18 cellular contexts compared by ENCODE assay signal in genomic region chr18:3919396-3920061, GRCh38.
DNase-seq lines count a peak whose midpoint lies in the region; ATAC-seq, FAIRE-seq and TF ChIP-seq lines count a peak whose summit lies in the region.
"Had no signal": no experiment of that assay in that cellular context is flagged by ENCODE, and none has a peak within 500 bp of the region (broad histone marks: within the 10 kb centered on the region; RNA-seq: fewer than 3 reads in every experiment).

No MANE protein-coding gene starts in this region.

- BruUV-seq in IMR-90 (replicated peaks; lab: Mats Ljungman, UMichigan) (no TSS peak), OCI-LY7 (replicated peaks; lab: Mats Ljungman, UMichigan) (no TSS peak)

- H3K4me2 ChIP-seq in IMR-90 (ENCODE audit: low read depth, low read length) (no peak overlapping the region), OCI-LY7 (ENCODE audit: low read length) (no peak overlapping the region), keratinocyte (ENCODE audit: control insufficient read depth, extremely low read depth, insufficient read depth, low read depth, low read length) (peak overlapping the region; percentile 6)

- H3K36me3 ChIP-seq in IMR-90 (ENCODE audit: control insufficient read depth, insufficient read depth, low read length) (no peaks in the 10 kb centered on the region), OCI-LY7 (ENCODE audit: insufficient read depth, low read length) (no peaks in the 10 kb centered on the region; the same call in 1 of the 2 replicates), heart left ventricle (no peaks in the 10 kb centered on the region), keratinocyte (ENCODE audit: control insufficient read depth in 2 of 2, extremely low read depth in 1 of 2, insufficient read depth in 2 of 2, low read length in 2 of 2) (no peaks in the 10 kb centered on the region)
- H3K36me3 ChIP-seq: BE2C had no signal

- whole genome bisulfite sequencing in IMR-90 (ENCODE audit: extremely low coverage in 2 of 2, insufficient read length in 1 of 2), 2 experiments, result no CpG with 5 or more reads among the region's 2 CpGs
- 70 to 77% (median 74%) methylated on average over 2 of the region's 2 CpGs for WGBS in heart left ventricle, 4 donors

- POLR2A ChIA-PET in IMR-90 (lab: Charles Lee; ENCODE audit: unreplicated experiment) (no interaction called here), OCI-LY7 (lab: Charles Lee) (interaction anchor here (0.7 to 1.7 kb wide), 6 partner anchors 13 to 468 kb away, joined by 3 to 7 read pairs (median 5); no protein-coding TSS in a partner anchor)
- POLR2A ChIA-PET in CD4-positive, alpha-beta T cell (lab: Charles Lee), result no interaction called here

- DNase-seq in IMR-90, result no peak
- no peak for DNase-seq in OCI-LY7 (ENCODE audit: low spot score)
- no peak for DNase-seq in heart left ventricle
- DNase-seq in keratinocyte (ENCODE audit: low read depth, low spot score), result no peak
- no peak for DNase-seq in CD4-positive, alpha-beta T cell
- DNase-seq in D721Med (ENCODE audit: insufficient read length, low spot score), result no peak
- no peak for DNase-seq in activated T-helper 1 cell treated with anti-CD3 and anti-CD28 coated beads, Interleukin-12 subunit alpha, Interleukin-12 subunit beta, Interleukin-2, Interleukin-4 antibody, amounts not matched to agents 30 ng/mL and 10 ng/mL and 1 ng/mL, durations not matched to agents 14 hours and 24 hours and 36 hours (ENCODE audit: low spot score)
- DNase-seq: BE2C; Caco-2; CD8-positive, alpha-beta T cell; DMS53; GF-D8; GOT3; H9 had no signal

- TF ChIP-seq CTCF in IMR-90 (conservative IDR thresholded peaks at IDR 0.05; ENCODE audit: low read depth, low read length) (no peak), OCI-LY7 (conservative IDR thresholded peaks at IDR 0.05; ENCODE audit: low read length) (no peak), heart left ventricle (IDR thresholded peaks at IDR 0.05) (no peak), keratinocyte (optimal IDR thresholded peaks at IDR 0.05 in 1 of 3, IDR thresholded peaks at IDR 0.05 in 1 of 3, conservative IDR thresholded peaks at IDR 0.05 in 1 of 3; ENCODE audit: extremely low read depth in 1 of 3, insufficient read depth in 2 of 3, low read length in 3 of 3) (no peak), D721Med (IDR thresholded peaks at IDR 0.05; ENCODE audit: insufficient read depth, missing control alignments) (no peak)
- TF ChIP-seq CTCF in CD4-positive, alpha-beta T cell (IDR thresholded peaks at IDR 0.05), result no peak

- H3K56ac ChIP-seq in IMR-90 (ENCODE audit: extremely low read depth, insufficient read depth, low read length), result no peak overlapping the region

- H3K36me3 Mint-ChIP-seq in CD4-positive, alpha-beta T cell (ENCODE audit: low read depth), result no peaks in the 10 kb centered on the region
- no peaks in the 10 kb centered on the region for H3K36me3 Mint-ChIP-seq in activated T-helper 1 cell treated with anti-CD3 and anti-CD28 coated beads, Interleukin-12 subunit alpha, Interleukin-12 subunit beta, Interleukin-2, Interleukin-4 antibody, amounts not matched to agents 30 ng/mL and 10 ng/mL and 1 ng/mL, durations not matched to agents 14 hours and 24 hours and 36 hours (ENCODE audit: low read depth)
- H3K36me3 Mint-ChIP-seq: CD8-positive, alpha-beta T cell had no signal

- TF ChIP-seq RAD21 in IMR-90 (IDR thresholded peaks at IDR 0.05; ENCODE audit: low read length), result no peak

- TF ChIP-seq POLR2A in IMR-90 (IDR thresholded peaks at IDR 0.05; ENCODE audit: low read depth, low read length), result no peak
- TF ChIP-seq POLR2A in heart left ventricle (IDR thresholded peaks at IDR 0.05), result no peak

- H3K27ac Mint-ChIP-seq in CD4-positive, alpha-beta T cell, result no peak overlapping the region
- no peak overlapping the region for H3K27ac Mint-ChIP-seq in activated T-helper 1 cell treated with anti-CD3 and anti-CD28 coated beads, Interleukin-12 subunit alpha, Interleukin-12 subunit beta, Interleukin-2, Interleukin-4 antibody, amounts not matched to agents 30 ng/mL and 10 ng/mL and 1 ng/mL, durations not matched to agents 14 hours and 24 hours and 36 hours
- H3K27ac Mint-ChIP-seq: CD8-positive, alpha-beta T cell; H9 had no signal

- no peaks in the 10 kb centered on the region for H4K20me1 ChIP-seq in IMR-90 (ENCODE audit: insufficient read depth, low read length)
- no peaks in the 10 kb centered on the region for H4K20me1 ChIP-seq in OCI-LY7 (ENCODE audit: insufficient read depth, low read length)
- no peaks in the 10 kb centered on the region for H4K20me1 ChIP-seq in keratinocyte (ENCODE audit: control insufficient read depth, extremely low read depth, insufficient read depth, low read length)

- intact Hi-C loops in IMR-90 (cut with micrococcal nuclease), result no loop called here
- intact Hi-C loops in OCI-LY7 (cut with micrococcal nuclease; ENCODE audit: unreplicated experiment), result loop anchor here (10.0 kb wide), 2 partner anchors 335 to 1375 kb away; partner anchors contain the start of gene ZBTB14
- intact Hi-C loops in heart left ventricle (cut with DNase I), result loop anchor here in 4 of 10 donors (2.0 to 5.0 kb wide), 3 partner anchors 21 to 48 kb away; no protein-coding TSS in a partner anchor
- intact Hi-C loops in CD4-positive, alpha-beta T cell (cut with DNase I, micrococcal nuclease), result no loop called here
- intact Hi-C loops in activated T-helper 1 cell treated with anti-CD3 and anti-CD28 coated beads, Interleukin-12 subunit alpha, Interleukin-12 subunit beta, Interleukin-2, Interleukin-4 antibody, amounts not matched to agents 30 ng/mL and 10 ng/mL and 1 ng/mL, durations not matched to agents 14 hours and 24 hours and 36 hours (cut with micrococcal nuclease), result no loop called here

- H2BK15ac ChIP-seq in IMR-90 (ENCODE audit: low read depth, low read length), result no peak overlapping the region

- H4K91ac ChIP-seq in IMR-90 (ENCODE audit: insufficient read depth, low read depth, low read length), result peak overlapping the region; percentile 50

- no peak overlapping the region; the same call in 1 of the 2 replicates for H2BK20ac ChIP-seq in IMR-90 (ENCODE audit: low read depth, low read length)

- H3K4ac ChIP-seq in IMR-90 (ENCODE audit: low read depth, low read length), result no peak overlapping the region

- H3K9me3 Mint-ChIP-seq in CD4-positive, alpha-beta T cell, result no peaks in the 10 kb centered on the region
- H3K9me3 Mint-ChIP-seq in activated T-helper 1 cell treated with anti-CD3 and anti-CD28 coated beads, Interleukin-12 subunit alpha, Interleukin-12 subunit beta, Interleukin-2, Interleukin-4 antibody, amounts not matched to agents 30 ng/mL and 10 ng/mL and 1 ng/mL, durations not matched to agents 14 hours and 24 hours and 36 hours, result no peaks in the 10 kb centered on the region
- H3K9me3 Mint-ChIP-seq: CD8-positive, alpha-beta T cell; H9 had no signal

- in situ Hi-C loops in IMR-90 (cut with MboI; ENCODE audit: low sequenced_read_pairs), result no loop called here

- peaks cover 14% of the 10 kb centered on the region for H3K27me3 Mint-ChIP-seq in CD4-positive, alpha-beta T cell
- H3K27me3 Mint-ChIP-seq in activated T-helper 1 cell treated with anti-CD3 and anti-CD28 coated beads, Interleukin-12 subunit alpha, Interleukin-12 subunit beta, Interleukin-2, Interleukin-4 antibody, amounts not matched to agents 30 ng/mL and 10 ng/mL and 1 ng/mL, durations not matched to agents 14 hours and 24 hours and 36 hours (ENCODE audit: insufficient read depth), result no peaks in the 10 kb centered on the region

- no peak overlapping the region for H3K14ac ChIP-seq in IMR-90 (replicated peaks; ENCODE audit: low read depth, low read length)

- no peak overlapping the region for H3K9ac ChIP-seq in IMR-90 (ENCODE audit: low read depth, low read length)
- H3K9ac ChIP-seq in keratinocyte (ENCODE audit: control insufficient read depth, extremely low read depth, insufficient read depth, low read length), result no peak overlapping the region

- peak overlapping the region; percentile 58 for H3K18ac ChIP-seq in IMR-90 (ENCODE audit: low read depth, low read length)

- no peaks in the 10 kb centered on the region for H3K4me1 Mint-ChIP-seq in CD4-positive, alpha-beta T cell (ENCODE audit: low read depth)
- H3K4me1 Mint-ChIP-seq in activated T-helper 1 cell treated with anti-CD3 and anti-CD28 coated beads, Interleukin-12 subunit alpha, Interleukin-12 subunit beta, Interleukin-2, Interleukin-4 antibody, amounts not matched to agents 30 ng/mL and 10 ng/mL and 1 ng/mL, durations not matched to agents 14 hours and 24 hours and 36 hours (ENCODE audit: low read depth), result no peaks in the 10 kb centered on the region

- no peak overlapping the region for H2AK9ac ChIP-seq in IMR-90 (replicated peaks; ENCODE audit: low read depth, low read length, poor library complexity)

- peaks cover 4% of the 10 kb centered on the region for H3K27me3 ChIP-seq in IMR-90 (ENCODE audit: control insufficient read depth, insufficient read depth, low read length)
- H3K27me3 ChIP-seq in heart left ventricle, result no peaks in the 10 kb centered on the region
- H3K27me3 ChIP-seq in keratinocyte (ENCODE audit: control insufficient read depth, extremely low read depth, insufficient read depth, low read length), result no peaks in the 10 kb centered on the region
- H3K27me3 ChIP-seq in CD4-positive, alpha-beta T cell (ENCODE audit: control insufficient read depth, insufficient read depth, low read length), result no peaks in the 10 kb centered on the region
- H3K27me3 ChIP-seq: BE2C had no signal

- H3K9me3 ChIP-seq in IMR-90 (ENCODE audit: control insufficient read depth, insufficient read depth, low read length) (no peaks in the 10 kb centered on the region), OCI-LY7 (ENCODE audit: low read length) (no peaks in the 10 kb centered on the region), heart left ventricle (no peaks in the 10 kb centered on the region), keratinocyte (ENCODE audit: control insufficient read depth, low read depth, low read length) (no peaks in the 10 kb centered on the region)
- no peaks in the 10 kb centered on the region for H3K9me3 ChIP-seq in CD4-positive, alpha-beta T cell (ENCODE audit: control insufficient read depth, low read length)
- H3K9me3 ChIP-seq: BE2C, Caco-2 had no signal

- H4K5ac ChIP-seq in IMR-90 (ENCODE audit: low read depth, low read length), result peak overlapping the region; percentile 57; the same call in 1 of the 2 replicates

- H3K79me2 ChIP-seq in OCI-LY7 (ENCODE audit: insufficient read depth, low read depth, low read length) (no peaks in the 10 kb centered on the region), keratinocyte (ENCODE audit: control insufficient read depth, insufficient read depth, low read length) (no peaks in the 10 kb centered on the region)

- H2AK5ac ChIP-seq in IMR-90 (ENCODE audit: low read depth, low read length), result no peak overlapping the region

- no peak overlapping the region for H4K8ac ChIP-seq in IMR-90 (ENCODE audit: low read depth in 2 of 2, low read length in 2 of 2)

- H3K27ac ChIP-seq in IMR-90 (ENCODE audit: insufficient read depth, low read length) (no peak overlapping the region), OCI-LY7 (ENCODE audit: low read depth, low read length, poor library complexity, severe bottlenecking) (no peak overlapping the region), heart left ventricle (peak overlapping the region in 2 of 12 donors; percentile 14 to 29), keratinocyte (ENCODE audit: control insufficient read depth, insufficient read depth, low read length) (no peak overlapping the region)
- no peak overlapping the region for H3K27ac ChIP-seq in CD4-positive, alpha-beta T cell (ENCODE audit: low read depth, low read length)
- H3K27ac ChIP-seq: C4-2B, HL-60 had no signal

- peaks cover 10% of the 10 kb centered on the region for H3K4me1 ChIP-seq in IMR-90 (ENCODE audit: control insufficient read depth, insufficient read depth, low read length)
- peaks cover 57% of the 10 kb centered on the region for H3K4me1 ChIP-seq in OCI-LY7 (ENCODE audit: insufficient read depth, low read length, poor library complexity, severe bottlenecking)
- peaks cover 0 to 49% (median 9%) of the 10 kb centered on the region in 12 donors for H3K4me1 ChIP-seq in heart left ventricle
- H3K4me1 ChIP-seq in keratinocyte (ENCODE audit: control insufficient read depth, extremely low read depth, insufficient read depth, low read length), result peaks cover 21% of the 10 kb centered on the region
- H3K4me1 ChIP-seq: BE2C, Caco-2 had no signal

- peaks cover 2% of the 10 kb centered on the region; the same call in 1 of the 2 replicates for H3K9me1 ChIP-seq in IMR-90 (ENCODE audit: insufficient read depth, low read length)
- no peaks in the 10 kb centered on the region for H3K9me1 ChIP-seq in keratinocyte (ENCODE audit: control insufficient read depth, extremely low read depth, insufficient read depth, low read length)

- FAIRE-seq in keratinocyte (lab: Jason Lieb, UNC) (peak; percentile 82), D721Med (lab: Jason Lieb, UNC) (no peak)
- FAIRE-seq: A204.1, GM19239 had no signal

- H3K23ac ChIP-seq in IMR-90 (ENCODE audit: low read depth, low read length), result no peak overlapping the region

- H2BK5ac ChIP-seq in IMR-90 (ENCODE audit: low read depth, low read length, poor library complexity, severe bottlenecking), result no peak overlapping the region

- H2AFZ ChIP-seq in IMR-90 (replicated peaks; ENCODE audit: low read length, poor library complexity) (no peak overlapping the region), OCI-LY7 (ENCODE audit: low read length) (peak overlapping the region; percentile 35; the same call in 1 of the 2 replicates), keratinocyte (ENCODE audit: control insufficient read depth, low read length) (peak overlapping the region; percentile 6)

- no peak overlapping the region for H3K4me3 Mint-ChIP-seq in CD4-positive, alpha-beta T cell
- no peak overlapping the region for H3K4me3 Mint-ChIP-seq in activated T-helper 1 cell treated with anti-CD3 and anti-CD28 coated beads, Interleukin-12 subunit alpha, Interleukin-12 subunit beta, Interleukin-2, Interleukin-4 antibody, amounts not matched to agents 30 ng/mL and 10 ng/mL and 1 ng/mL, durations not matched to agents 14 hours and 24 hours and 36 hours
- H3K4me3 Mint-ChIP-seq: CD8-positive, alpha-beta T cell; H9 had no signal

- dilution Hi-C loops in IMR-90 (cut with HindIII; ENCODE audit: low sequenced_read_pairs, unreplicated experiment), result no loop called here
- dilution Hi-C loops in keratinocyte (cut with MboI; ENCODE audit: extremely low pct_ligation_motif_present, low sequenced_read_pairs), result no loop called here

- peak overlapping the region; percentile 16; the same call in 1 of the 2 replicates for H2BK120ac ChIP-seq in IMR-90 (ENCODE audit: low read depth, low read length)

- no peak for ATAC-seq in IMR-90 (ENCODE audit: low read depth)
- peak; percentile 83 to 91 (median 84) for ATAC-seq in heart left ventricle
- no peak for ATAC-seq in CD4-positive, alpha-beta T cell (ENCODE audit: poor library complexity)
- ATAC-seq: CD8-positive, alpha-beta T cell had no signal

- CTCF ChIA-PET in IMR-90 (lab: Yijun Ruan, JAX), result no interaction called here
- CTCF ChIA-PET in OCI-LY7 (lab: Charles Lee; ENCODE audit: unreplicated experiment), result interaction anchor here (0.7 to 1.0 kb wide), 2 partner anchors 11 to 53 kb away, joined by 3 read pairs; no protein-coding TSS in a partner anchor
- CTCF ChIA-PET in CD4-positive, alpha-beta T cell (lab: Charles Lee), result no interaction called here

- H3K4me3 ChIP-seq in IMR-90 (ENCODE audit: insufficient read depth, low read depth, low read length) (no peak overlapping the region), OCI-LY7 (ENCODE audit: low read depth, low read length, poor library complexity, severe bottlenecking) (no peak overlapping the region), heart left ventricle (no peak overlapping the region), keratinocyte (ENCODE audit: control insufficient read depth in 2 of 3, extremely low read depth in 1 of 3, insufficient read depth in 2 of 3, low read depth in 1 of 3, low read length in 3 of 3) (no peak overlapping the region)

- H3K9me2 ChIP-seq in OCI-LY7 (ENCODE audit: insufficient read depth, low read length), result no peaks in the 10 kb centered on the region; the same call in 1 of the 2 replicates

- H3K79me1 ChIP-seq in IMR-90 (ENCODE audit: low read depth in 1 of 2, low read length in 2 of 2), result no peaks in the 10 kb centered on the region

Comparison
In these comparisons a context has a peak if more than half of its experiments do, and no peak if none do; other contexts are left out.
1. ATAC-seq: peak in heart left ventricle (4 of 4); none in IMR-90 (single experiment) and CD4-positive, alpha-beta T cell (single experiment).